39 cellular contexts compared by ENCODE assay signal in genomic region chr15:70614221-70614620, GRCh38.
"Had no signal": no experiment of that assay in that cellular context is flagged by ENCODE, and none has a peak within 500 bp of the region (broad histone marks: within the 10 kb centered on the region; RNA-seq: fewer than 3 reads in every experiment).

No MANE protein-coding gene starts in this region.

- H3K36me3 ChIP-seq: ascending aorta, cardiac muscle cell had no signal

- H3K27me3 Mint-ChIP-seq: activated CD4-positive, alpha-beta T cell treated with anti-CD3 and anti-CD28 coated beads for 36 hours; activated naive CD4-positive, alpha-beta T cell treated with anti-CD3 and anti-CD28 coated beads, Interleukin-2, amount 50 U/mL, for 24 hours had no signal

- H3K27ac Mint-ChIP-seq: activated B cell treated with CpG ODN at 0.5 μM for 24 hours; activated CD4-positive, alpha-beta T cell treated with anti-CD3 and anti-CD28 coated beads for 36 hours; activated CD8-positive, alpha-beta T cell treated with anti-CD3 and anti-CD28 coated beads for 36 hours; activated naive CD4-positive, alpha-beta T cell treated with anti-CD3 and anti-CD28 coated beads, Interleukin-2, amount 10 ng/mL, durations not matched to agents 7 days and 5 days; activated naive CD4-positive, alpha-beta T cell treated with anti-CD3 and anti-CD28 coated beads, Interleukin-2, amount 50 U/mL, for 24 hours; activated naive CD8-positive, alpha-beta T cell; activated naive CD8-positive, alpha-beta T cell treated with anti-CD3 and anti-CD28 coated beads, Interleukin-2, amount 10 ng/mL, durations not matched to agents 7 days and 5 days; activated naive CD8-positive, alpha-beta T cell treated with anti-CD3 and anti-CD28 coated beads, Interleukin-2, amount 50 U/mL, for 24 hours; activated T-helper 1 cell treated with anti-CD3 and anti-CD28 coated beads, Interleukin-12 subunit alpha, Interleukin-12 subunit beta, Interleukin-2, Interleukin-4 antibody, amounts not matched to agents 30 ng/mL and 10 ng/mL and 1 ng/mL, durations not matched to agents 14 hours and 24 hours and 36 hours; activated T-helper 17 cell treated with anti-CD3 and anti-CD28 coated beads, Interleukin-2, amount 50 U/mL, for 72 hours; brain; T-helper 1 cell treated with Interleukin-12 subunit alpha and Interleukin-12 subunit beta and Interleukin-4 antibody, amounts not matched to agents 30 μg/mL and 1 μg/mL, for 36 hours; T-helper 2 cell treated with Interferon-gamma antibody and Interleukin-4, amounts not matched to agents 5 μg/mL and 100 μg/mL, for 36 hours had no signal

- H3K9me3 Mint-ChIP-seq: activated CD8-positive, alpha-beta T cell treated with anti-CD3 and anti-CD28 coated beads for 36 hours; activated naive CD4-positive, alpha-beta T cell treated with anti-CD3 and anti-CD28 coated beads, Interleukin-2, amount 10 ng/mL, durations not matched to agents 7 days and 5 days; activated naive CD4-positive, alpha-beta T cell treated with anti-CD3 and anti-CD28 coated beads, Interleukin-2, amount 50 U/mL, for 24 hours; activated naive CD8-positive, alpha-beta T cell treated with anti-CD3 and anti-CD28 coated beads, Interleukin-2, amount 10 ng/mL, durations not matched to agents 7 days and 5 days; activated naive CD8-positive, alpha-beta T cell treated with anti-CD3 and anti-CD28 coated beads, Interleukin-2, amount 50 U/mL, for 24 hours; activated T-cell treated with anti-CD3 and anti-CD28 coated beads, Interleukin-2, amount 50 U/mL, for 4 hours; activated T-helper 1 cell treated with anti-CD3 and anti-CD28 coated beads, Interleukin-12 subunit alpha, Interleukin-12 subunit beta, Interleukin-2, Interleukin-4 antibody, amounts not matched to agents 30 ng/mL and 10 ng/mL and 1 ng/mL, durations not matched to agents 14 hours and 24 hours and 36 hours; activated T-helper 17 cell treated with anti-CD3 and anti-CD28 coated beads, Interleukin-2, amount 50 U/mL, for 72 hours; central memory CD8-positive, alpha-beta T cell; T-helper 1 cell treated with Interleukin-12 subunit alpha and Interleukin-12 subunit beta and Interleukin-4 antibody, amounts not matched to agents 30 μg/mL and 1 μg/mL, for 36 hours; T-helper 2 cell treated with Interferon-gamma antibody and Interleukin-4, amounts not matched to agents 5 μg/mL and 100 μg/mL, for 36 hours had no signal

- FAIRE-seq: bronchial epithelial cell, TTC549 had no signal

- H3K4me3 ChIP-seq: ascending aorta, cardiac muscle cell had no signal

- H3K27me3 ChIP-seq: ascending aorta, cardiac muscle cell had no signal

- H3K4me1 ChIP-seq: ascending aorta had no signal

- H3K4me1 Mint-ChIP-seq: activated B cell treated with CpG ODN at 0.5 μM for 24 hours; activated CD4-positive, alpha-beta T cell treated with anti-CD3 and anti-CD28 coated beads for 36 hours; activated naive CD4-positive, alpha-beta T cell treated with anti-CD3 and anti-CD28 coated beads, Interleukin-2, amount 10 ng/mL, durations not matched to agents 7 days and 5 days; activated naive CD4-positive, alpha-beta T cell treated with anti-CD3 and anti-CD28 coated beads, Interleukin-2, amount 50 U/mL, for 24 hours; activated naive CD8-positive, alpha-beta T cell treated with anti-CD3 and anti-CD28 coated beads, Interleukin-2, amount 10 ng/mL, durations not matched to agents 7 days and 5 days; activated naive CD8-positive, alpha-beta T cell treated with anti-CD3 and anti-CD28 coated beads, Interleukin-2, amount 50 U/mL, for 24 hours; activated T-helper 17 cell treated with anti-CD3 and anti-CD28 coated beads, Interleukin-2, amount 50 U/mL, for 72 hours; central memory CD8-positive, alpha-beta T cell had no signal

- H3K36me3 Mint-ChIP-seq: activated naive CD4-positive, alpha-beta T cell treated with anti-CD3 and anti-CD28 coated beads, Interleukin-2, amount 10 ng/mL, durations not matched to agents 7 days and 5 days; activated naive CD4-positive, alpha-beta T cell treated with anti-CD3 and anti-CD28 coated beads, Interleukin-2, amount 50 U/mL, for 24 hours; activated naive CD8-positive, alpha-beta T cell; activated naive CD8-positive, alpha-beta T cell treated with anti-CD3 and anti-CD28 coated beads, Interleukin-2, amount 10 ng/mL, durations not matched to agents 7 days and 5 days; brain had no signal

- H3K9me3 ChIP-seq: ascending aorta had no signal

- H3K4me3 Mint-ChIP-seq: activated B cell treated with CpG ODN at 0.5 μM for 24 hours; activated CD4-positive, alpha-beta T cell treated with anti-CD3 and anti-CD28 coated beads for 36 hours; activated CD8-positive, alpha-beta T cell treated with anti-CD3 and anti-CD28 coated beads for 36 hours; activated naive CD4-positive, alpha-beta T cell treated with anti-CD3 and anti-CD28 coated beads, Interleukin-2, amount 10 ng/mL, durations not matched to agents 7 days and 5 days; activated naive CD4-positive, alpha-beta T cell treated with anti-CD3 and anti-CD28 coated beads, Interleukin-2, amount 50 U/mL, for 24 hours; activated naive CD8-positive, alpha-beta T cell; activated naive CD8-positive, alpha-beta T cell treated with anti-CD3 and anti-CD28 coated beads, Interleukin-2, amount 10 ng/mL, durations not matched to agents 7 days and 5 days; activated naive CD8-positive, alpha-beta T cell treated with anti-CD3 and anti-CD28 coated beads, Interleukin-2, amount 50 U/mL, for 24 hours; activated T-cell treated with anti-CD3 and anti-CD28 coated beads, Interleukin-2, amount 50 U/mL, for 4 hours; activated T-helper 1 cell treated with anti-CD3 and anti-CD28 coated beads, Interleukin-12 subunit alpha, Interleukin-12 subunit beta, Interleukin-2, Interleukin-4 antibody, amounts not matched to agents 30 ng/mL and 10 ng/mL and 1 ng/mL, durations not matched to agents 14 hours and 24 hours and 36 hours; activated T-helper 17 cell treated with anti-CD3 and anti-CD28 coated beads, Interleukin-2, amount 50 U/mL, for 72 hours; brain; central memory CD8-positive, alpha-beta T cell; T-helper 1 cell treated with Interleukin-12 subunit alpha and Interleukin-12 subunit beta and Interleukin-4 antibody, amounts not matched to agents 30 μg/mL and 1 μg/mL, for 36 hours; T-helper 2 cell treated with Interferon-gamma antibody and Interleukin-4, amounts not matched to agents 5 μg/mL and 100 μg/mL, for 36 hours had no signal

- H3K27ac ChIP-seq: ascending aorta, cardiac muscle cell, VCaP had no signal

- ATAC-seq: activated CD4-positive, alpha-beta T cell treated with anti-CD3 and anti-CD28 coated beads for 36 hours; activated CD4-positive, CD25-positive, alpha-beta regulatory T cell treated with anti-CD3 and anti-CD28 coated beads, Interleukin-2, amount 50 U/mL, for 24 hours; activated CD8-positive, alpha-beta T cell treated with anti-CD3 and anti-CD28 coated beads for 36 hours; activated naive CD8-positive, alpha-beta T cell treated with anti-CD3 and anti-CD28 coated beads, Interleukin-2, amount 50 U/mL, for 24 hours; activated T-cell treated with anti-CD3 and anti-CD28 coated beads, Interleukin-2, amount 50 U/mL, for 4 hours; activated T-helper 17 cell treated with anti-CD3 and anti-CD28 coated beads, Interleukin-2, amount 50 U/mL, for 72 hours had no signal

- DNase-seq: activated B cell treated with CpG ODN at 0.5 μM for 24 hours; activated CD4-positive, alpha-beta T cell treated with anti-CD3 and anti-CD28 coated beads for 1 hour; activated CD4-positive, alpha-beta T cell treated with anti-CD3 and anti-CD28 coated beads for 36 hours; activated CD4-positive, alpha-beta T cell treated with anti-CD3 and anti-CD28 coated beads for 48 hours; activated CD4-positive, alpha-beta T cell treated with anti-CD3 and anti-CD28 coated beads, Interleukin-2, amount 50 U/mL, for 1 hour; activated CD4-positive, alpha-beta T cell treated with anti-CD3 and anti-CD28 coated beads, Interleukin-2, amount 50 U/mL, for 48 hours; activated CD8-positive, alpha-beta memory T cell treated with anti-CD3 and anti-CD28 coated beads, Interleukin-2, amount 50 U/mL, for 4 hours; activated CD8-positive, alpha-beta T cell treated with anti-CD3 and anti-CD28 coated beads for 36 hours; activated effector memory CD4-positive, alpha-beta T cell treated with anti-CD3 and anti-CD28 coated beads, Interleukin-2, amount 50 U/mL, for 16 hours; activated gamma-delta T cell treated with Interleukin-2 at 50 U/mL for 16 hours; activated naive CD4-positive, alpha-beta T cell; activated naive CD4-positive, alpha-beta T cell treated with anti-CD3 and anti-CD28 coated beads, Interleukin-2, amount 10 ng/mL, durations not matched to agents 7 days and 5 days; activated naive CD8-positive, alpha-beta T cell treated with anti-CD3 and anti-CD28 coated beads, Interleukin-2, amount 10 ng/mL, durations not matched to agents 7 days and 5 days; activated naive CD8-positive, alpha-beta T cell treated with anti-CD3 and anti-CD28 coated beads, Interleukin-2, amount 50 U/mL, for 24 hours; activated T-cell treated with anti-CD3 and anti-CD28 coated beads for 4 hours; activated T-cell treated with anti-CD3 and anti-CD28 coated beads, Interleukin-2, amount 50 U/mL, for 1 hour; activated T-cell treated with anti-CD3 and anti-CD28 coated beads, Interleukin-2, amount 50 U/mL, for 4 hours; amygdala; anterior cingulate cortex; caudate nucleus; cerebellar nuclear complex; SW 1271; T-helper 1 cell; T-helper 2 cell; T-helper 9 cell had no signal
